Comparison of ENCODE assay signal across 28 cellular contexts in genomic region chr17:58902312-58902711, GRCh38.
"Had no signal": no experiment of that assay in that cellular context is flagged by ENCODE, and none has a peak within 500 bp of the region (broad histone marks: within the 10 kb centered on the region; RNA-seq: fewer than 3 reads in every experiment).

No MANE protein-coding gene starts in this region.

- H3K27ac ChIP-seq: colonic mucosa, coronary artery, dorsolateral prefrontal cortex, epithelial cell of prostate, esophagus muscularis mucosa, esophagus squamous epithelium, foreskin keratinocyte, gastrocnemius medialis, gastroesophageal sphincter, heart left ventricle, heart right ventricle had no signal

- H3K4me3 ChIP-seq: colonic mucosa, coronary artery, dorsolateral prefrontal cortex, esophagus muscularis mucosa, esophagus squamous epithelium, gastrocnemius medialis, gastroesophageal sphincter, heart left ventricle, heart right ventricle had no signal

- FAIRE-seq: colon, endometrium, endothelial cell of umbilical vein, frontal cortex had no signal

- DNase-seq: colonic mucosa; cortex of kidney; dermis blood vessel endothelial cell; dorsolateral prefrontal cortex; effector CD4-positive, alpha-beta T cell; effector CD8-positive, alpha-beta T cell; effector memory CD4-positive, alpha-beta T cell; effector memory CD8-positive, alpha-beta T cell; endodermal cell; erythroblast; esophagus squamous epithelium; foreskin fibroblast; foreskin keratinocyte; foreskin melanocyte; gastrocnemius medialis; glutamatergic neuron; head of caudate nucleus; heart left ventricle; heart right ventricle had no signal

- H3K9me3 ChIP-seq: colonic mucosa, esophagus squamous epithelium, gastrocnemius medialis had no signal

- H3K4me1 ChIP-seq: colonic mucosa, esophagus muscularis mucosa, esophagus squamous epithelium, foreskin keratinocyte, gastrocnemius medialis, gastroesophageal sphincter, heart left ventricle, heart right ventricle had no signal

- ATAC-seq: effector memory CD8-positive, alpha-beta T cell; esophagus mucosa; foreskin keratinocyte; gastrocnemius medialis; gastroesophageal sphincter; heart left ventricle; heart right ventricle had no signal

- H3K27me3 ChIP-seq: colonic mucosa, dorsolateral prefrontal cortex, esophagus muscularis mucosa, esophagus squamous epithelium, gastrocnemius medialis, gastroesophageal sphincter, heart left ventricle, heart right ventricle had no signal

- H3K36me3 ChIP-seq: colonic mucosa, esophagus muscularis mucosa, esophagus squamous epithelium, gastrocnemius medialis, gastroesophageal sphincter, heart left ventricle, heart right ventricle had no signal
